8 cellular contexts compared by ENCODE assay signal in genomic region chr2:46461716-46462171, GRCh38. TPM values are rescaled to one million over a fixed set of nuclear protein-coding genes. Genes with fewer than 3 reads are reported as not detected.
DNase-seq lines count a peak whose midpoint lies in the region; ATAC-seq, FAIRE-seq and TF ChIP-seq lines count a peak whose summit lies in the region.

No MANE protein-coding gene starts in this region.

- no peaks in the 10 kb centered on the region for H3K27me3 ChIP-seq in SK-N-SH (ENCODE audit: insufficient read depth)

- H3K79me2 ChIP-seq in SK-N-SH (ENCODE audit: insufficient read depth) = no peaks in the 10 kb centered on the region

- H3F3A ChIP-seq in SK-N-SH (replicated peaks; ENCODE audit: insufficient read depth) = no peaks in the 10 kb centered on the region

- 27% methylated on average over 7 of the region's 7 CpGs for WGBS in SK-N-SH (ENCODE audit: low lambda C conversion rate)

- no peaks in the 10 kb centered on the region for H3K36me3 ChIP-seq in SK-N-SH (replicated peaks in 1 of 2; ENCODE audit: control insufficient read depth in 1 of 2, insufficient read depth in 2 of 2, low read length in 1 of 2)

- peaks cover 7% of the 10 kb centered on the region for H3K4me1 Mint-ChIP-seq in activated CD4-positive, alpha-beta memory T cell treated with anti-CD3 and anti-CD28 coated beads for 36 hours (ENCODE audit: low read depth)

- H3K27me3 Mint-ChIP-seq in activated CD4-positive, alpha-beta memory T cell treated with anti-CD3 and anti-CD28 coated beads for 36 hours = no peaks in the 10 kb centered on the region

- H3K9me3 Mint-ChIP-seq in activated CD4-positive, alpha-beta memory T cell treated with anti-CD3 and anti-CD28 coated beads for 36 hours = no peaks in the 10 kb centered on the region

- no peak overlapping the region for H3K4me3 ChIP-seq in SK-N-SH (ENCODE audit: low read depth in 2 of 2, low read length in 1 of 2)

- no peak for TF ChIP-seq EP300 in SK-N-SH (IDR thresholded peaks at IDR 0.05; ENCODE audit: borderline replicate concordance in 1 of 2, low read depth in 1 of 2, low read length in 1 of 2)

- DNase-seq in activated CD4-positive, alpha-beta memory T cell treated with anti-CD3 and anti-CD28 coated beads for 36 hours = no peak
- DNase-seq in pons (ENCODE audit: low spot score) (peak; percentile 87), SK-N-SH (no peak), urothelium cell line (ENCODE audit: low spot score) (no peak), NCI-H774 (lab: John Stamatoyannopoulos, UW) (no peak), HCEC 1CT (no peak)

- POLR2A ChIA-PET in activated CD4-positive, alpha-beta memory T cell treated with anti-CD3 and anti-CD28 coated beads for 36 hours (lab: Charles Lee) = no interaction called here
- POLR2A ChIA-PET in SK-N-SH (lab: Yijun Ruan, JAX) = no interaction called here

- TF ChIP-seq RAD21 in SK-N-SH (IDR thresholded peaks at IDR 0.05; ENCODE audit: low read length) = no peak

- H4K20me1 ChIP-seq in SK-N-SH (ENCODE audit: insufficient read depth) = no peaks in the 10 kb centered on the region

- intact Hi-C loops in activated CD4-positive, alpha-beta memory T cell treated with anti-CD3 and anti-CD28 coated beads for 36 hours (cut with micrococcal nuclease) = loop anchor here (1.0 to 2.0 kb wide), 3 partner anchors 399 to 468 kb away; no protein-coding TSS in a partner anchor

- H3K27ac Mint-ChIP-seq in activated CD4-positive, alpha-beta memory T cell treated with anti-CD3 and anti-CD28 coated beads for 36 hours = peak overlapping the region; percentile 8

- H3K4me3 Mint-ChIP-seq in activated CD4-positive, alpha-beta memory T cell treated with anti-CD3 and anti-CD28 coated beads for 36 hours = no peak overlapping the region

- H3K36me3 Mint-ChIP-seq in activated CD4-positive, alpha-beta memory T cell treated with anti-CD3 and anti-CD28 coated beads for 36 hours = no peaks in the 10 kb centered on the region

- no peak for FAIRE-seq in urothelium cell line (lab: Jason Lieb, UNC)

- no peak overlapping the region for H3K27ac ChIP-seq in SK-N-SH (ENCODE audit: low read depth in 2 of 2, low read length in 1 of 2)

- CTCF ChIA-PET in activated CD4-positive, alpha-beta memory T cell treated with anti-CD3 and anti-CD28 coated beads for 36 hours (lab: Charles Lee) = interaction anchor here (0.6 to 2.7 kb wide), 10 partner anchors 9 to 456 kb away, joined by 3 to 12 read pairs (median 4); no protein-coding TSS in a partner anchor
- CTCF ChIA-PET in SK-N-SH (lab: Yijun Ruan, JAX) = interaction anchor here (0.7 to 5.9 kb wide), 31 partner anchors 10 to 490 kb away, joined by 3 to 30 read pairs (median 4); no protein-coding TSS in a partner anchor

- ATAC-seq in GM19351 (IDR thresholded peaks at IDR 0.05; ENCODE audit: unreplicated experiment) (peak; percentile 41), HG03342 (IDR thresholded peaks at IDR 0.05; ENCODE audit: unreplicated experiment) (peak; percentile 40)

- no peaks in the 10 kb centered on the region for H3K9me3 ChIP-seq in SK-N-SH

- H3K4me2 ChIP-seq in SK-N-SH = no peak overlapping the region

- H2AFZ ChIP-seq in SK-N-SH (ENCODE audit: low read depth) = no peak overlapping the region

- H3K9me2 ChIP-seq in SK-N-SH = no peaks in the 10 kb centered on the region

- H3K4me1 ChIP-seq in SK-N-SH (ENCODE audit: control insufficient read depth in 1 of 2, insufficient read depth in 2 of 2, low read depth in 1 of 2, low read length in 1 of 2) = peaks cover 0 to 21% of the 10 kb centered on the region in 2 experiments; a peak in 1 of 4 replicates

- TF ChIP-seq CTCF in SK-N-SH (IDR thresholded peaks at IDR 0.05) = no peak

- no peak overlapping the region for H3K9ac ChIP-seq in SK-N-SH

TF ChIP-seq in SK-N-SH, 30 proteins besides CTCF, POLR2A, EP300 and RAD21:
- TF ChIP-seq, protein P1, sequence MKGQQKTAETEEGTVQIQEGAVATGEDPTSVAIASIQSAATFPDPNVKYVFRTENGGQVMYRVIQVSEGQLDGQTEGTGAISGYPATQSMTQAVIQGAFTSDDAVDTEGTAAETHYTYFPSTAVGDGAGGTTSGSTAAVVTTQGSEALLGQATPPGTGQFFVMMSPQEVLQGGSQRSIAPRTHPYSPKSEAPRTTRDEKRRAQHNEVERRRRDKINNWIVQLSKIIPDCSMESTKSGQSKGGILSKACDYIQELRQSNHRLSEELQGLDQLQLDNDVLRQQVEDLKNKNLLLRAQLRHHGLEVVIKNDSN (IDR thresholded peaks at IDR 0.05; ENCODE audit: borderline replicate concordance, low read depth) = no peak
- TF ChIP-seq TEAD4 (IDR thresholded peaks at IDR 0.05; ENCODE audit: borderline replicate concordance, insufficient read depth) (no peak), SIN3A (IDR thresholded peaks at IDR 0.05; ENCODE audit: borderline replicate concordance, low read depth, low read length) (no peak), FOXM1 (IDR thresholded peaks at IDR 0.05; ENCODE audit: low read depth) (no peak), MXI1 (IDR thresholded peaks at IDR 0.05; ENCODE audit: low read depth, low read length) (no peak), TCF12 (IDR thresholded peaks at IDR 0.05) (no peak), RXRA (IDR thresholded peaks at IDR 0.05; ENCODE audit: borderline replicate concordance, low read depth) (no peak), MEF2A (IDR thresholded peaks at IDR 0.05; ENCODE audit: borderline replicate concordance, low read depth) (no peak), GATA2 (CRISPR knock-in tag; IDR thresholded peaks at IDR 0.05) (no peak)

RNA-seq across cellular contexts. Expression of gene TMEM247, which starts 17.6 kb away (rescaled TPM):
- not detected for total RNA-seq in activated CD4-positive, alpha-beta memory T cell treated with anti-CD3 and anti-CD28 coated beads for 36 hours
- not detected in 2 replicates for polyA plus RNA-seq in SK-N-SH (2012; rRNA removed)
- polyA plus RNA-seq in SK-N-SH (2012; cell fraction: cytosol; rRNA removed) = not detected in 2 replicates
- not detected in 2 replicates for polyA plus RNA-seq in SK-N-SH (2012; cell fraction: nucleus; rRNA removed)
